ENCODE assay signal across 1 cellular context in genomic region chr5:66213533-66213932, GRCh38.
TF ChIP-seq lines count a peak whose summit lies in the region.

No MANE protein-coding gene starts in this region.

TF ChIP-seq in HCT116, 20 proteins besides CTCF, POLR2A, EP300 and RAD21 (continued from another document):
- TF ChIP-seq MAX (IDR thresholded peaks at IDR 0.05) (no peak), CBX3 (IDR thresholded peaks at IDR 0.05; ENCODE audit: low read depth) (no peak), YY1 (IDR thresholded peaks at IDR 0.05; ENCODE audit: extremely low read depth, insufficient replicate concordance, low read depth, low read length) (no peak), REST (IDR thresholded peaks at IDR 0.05; ENCODE audit: low read depth) (no peak)
